In the genomic region with DNA sequence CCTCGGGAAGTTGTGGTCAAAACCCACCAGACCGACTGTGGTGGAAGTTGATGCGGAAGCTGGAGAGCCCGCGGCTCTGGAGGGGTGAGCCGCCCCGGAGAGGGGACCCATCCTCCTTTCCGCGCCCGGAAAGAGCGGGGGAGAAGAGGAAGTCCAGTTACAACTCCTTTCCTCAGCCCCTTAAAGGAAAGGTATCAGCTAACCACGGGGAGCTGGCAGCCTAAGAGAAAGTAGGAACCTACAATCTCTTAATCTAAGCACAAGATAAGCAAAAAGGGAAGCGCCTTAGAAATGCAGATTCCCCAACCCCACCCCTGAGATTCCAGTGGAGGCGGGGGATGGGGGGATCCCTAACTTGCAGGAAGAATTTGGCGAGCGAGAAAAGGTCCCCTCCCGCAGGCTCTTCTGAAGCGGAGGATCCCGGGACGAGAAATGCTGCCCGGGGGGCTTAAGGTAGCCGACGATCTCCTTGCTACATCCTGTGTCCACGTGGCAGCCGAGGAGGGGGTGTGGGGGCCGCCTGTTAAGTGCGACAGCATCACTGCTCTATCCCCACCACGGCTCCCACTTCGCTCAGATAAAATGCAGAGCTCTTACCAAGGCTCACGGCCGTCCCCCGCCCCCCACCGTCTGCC, we compare ENCODE assay signal across 8 cellular contexts.
DNase-seq lines count a peak whose midpoint lies in the region; ATAC-seq, FAIRE-seq and TF ChIP-seq lines count a peak whose summit lies in the region.

No MANE protein-coding gene starts in this region.

- no peak for TF ChIP-seq POLR2A in heart left ventricle (IDR thresholded peaks at IDR 0.05)

- no peaks in the 10 kb centered on the region for H3K36me3 Mint-ChIP-seq in activated T-helper 17 cell treated with anti-CD3 and anti-CD28 coated beads, Interleukin-2, amount 50 U/mL, for 72 hours (ENCODE audit: low read depth)

- H3K36me3 ChIP-seq in heart left ventricle (no peaks in the 10 kb centered on the region), tibial artery (no peaks in the 10 kb centered on the region)

- H3K27me3 ChIP-seq in heart left ventricle (peaks cover 10 to 50% (median 26%) of the 10 kb centered on the region in 9 donors), tibial artery (peaks cover 0 to 31% of the 10 kb centered on the region in 2 donors)

- ATAC-seq in heart left ventricle (no peak), Right ventricle myocardium superior (ENCODE audit: poor library complexity) (no peak)
- ATAC-seq in activated T-helper 17 cell treated with anti-CD3 and anti-CD28 coated beads, Interleukin-2, amount 50 U/mL, for 72 hours (replicated peaks) = no peak

- no peaks in the 10 kb centered on the region for H3K9me3 Mint-ChIP-seq in activated T-helper 17 cell treated with anti-CD3 and anti-CD28 coated beads, Interleukin-2, amount 50 U/mL, for 72 hours

- H3K9me3 ChIP-seq in heart left ventricle (no peaks in the 10 kb centered on the region), iPS-18c (ENCODE audit: control insufficient read depth, insufficient read depth, low read length) (no peaks in the 10 kb centered on the region), tibial artery (no peaks in the 10 kb centered on the region)

- H3K4me1 Mint-ChIP-seq in activated T-helper 17 cell treated with anti-CD3 and anti-CD28 coated beads, Interleukin-2, amount 50 U/mL, for 72 hours = no peaks in the 10 kb centered on the region

- H3K4me3 ChIP-seq in heart left ventricle (peak overlapping the region in 11 of 12 donors; percentile 24 to 58 (median 46)), iPS-18c (ENCODE audit: insufficient read depth, low read depth, low read length) (peak overlapping the region; percentile 68; the same call in 1 of the 2 replicates), tibial artery (peak overlapping the region; percentile 38 to 51)

- H3K27ac ChIP-seq in heart left ventricle (no peak overlapping the region), tibial artery (no peak overlapping the region)

- DNase-seq in heart left ventricle (no peak), Right ventricle myocardium superior (no peak), tibial artery (no peak), SW480 (ENCODE audit: low spot score) (no peak), RKO (ENCODE audit: low spot score) (no peak), GM19239 (ENCODE audit: insufficient read length, low spot score) (no peak)

- FAIRE-seq in GM19239 (lab: Jason Lieb, UNC) = no peak

- peak overlapping the region; percentile 69 for H3K4me3 Mint-ChIP-seq in activated T-helper 17 cell treated with anti-CD3 and anti-CD28 coated beads, Interleukin-2, amount 50 U/mL, for 72 hours

- 2% methylated on average over 29 to 33 of the region's 33 CpGs for WGBS in heart left ventricle, 4 donors

- H3K27ac Mint-ChIP-seq in activated T-helper 17 cell treated with anti-CD3 and anti-CD28 coated beads, Interleukin-2, amount 50 U/mL, for 72 hours = no peak overlapping the region

- intact Hi-C loops in heart left ventricle (cut with DNase I) (no loop called here), Right ventricle myocardium superior (cut with DNase I) (no loop called here), tibial artery (cut with DNase I; ENCODE audit: low total_unique reads) (no loop called here)

- H3K4me1 ChIP-seq in heart left ventricle (peaks cover 3 to 33% (median 28%) of the 10 kb centered on the region in 12 donors), tibial artery (peaks cover 0 to 29% (median 24%) of the 10 kb centered on the region in 4 donors)

- H3K27me3 Mint-ChIP-seq in activated T-helper 17 cell treated with anti-CD3 and anti-CD28 coated beads, Interleukin-2, amount 50 U/mL, for 72 hours = peaks cover 12% of the 10 kb centered on the region

- TF ChIP-seq CTCF in heart left ventricle (IDR thresholded peaks at IDR 0.05) (no peak), tibial artery (IDR thresholded peaks at IDR 0.05) (no peak)
